Comparison of ENCODE assay signal across 2 cellular contexts in the genomic region with DNA sequence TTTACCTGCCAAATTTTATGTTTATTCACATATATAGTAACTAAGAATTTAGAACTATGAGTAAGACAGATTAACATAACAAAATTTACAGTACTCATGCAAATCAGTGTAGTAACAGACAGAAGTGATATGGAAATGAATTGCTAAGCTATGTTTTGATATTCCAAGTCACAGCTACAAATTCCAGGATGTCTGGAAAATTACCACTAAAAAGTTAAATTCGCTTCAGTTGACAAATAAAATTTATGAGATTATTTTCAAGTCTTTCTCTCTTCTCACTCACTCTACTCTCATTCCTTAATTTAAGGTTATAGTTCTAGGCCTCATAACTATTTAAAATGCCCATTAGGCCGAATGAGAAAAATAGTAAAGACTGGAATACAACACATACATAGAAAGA.
TF ChIP-seq lines count a peak whose summit lies in the region.

No MANE protein-coding gene starts in this region.

TF ChIP-seq in GM23338, 12 proteins besides CTCF, POLR2A, EP300 and RAD21 (continued from another document):
- TF ChIP-seq JUNB (IDR thresholded peaks at IDR 0.05; ENCODE audit: unreplicated experiment), result no peak

TF ChIP-seq in K562, 482 proteins besides CTCF, POLR2A, EP300 and RAD21 (continued from another document):
- no peak for TF ChIP-seq NCOA4 (IDR thresholded peaks at IDR 0.05; ENCODE audit: partially characterized antibody)
- TF ChIP-seq CBX8 (IDR thresholded peaks at IDR 0.05; ENCODE audit: borderline replicate concordance, extremely low read depth, low read depth, low read length, poor library complexity, severe bottlenecking), result no peak
- 0 out of 2 replicates have a peak, but pooled peaks have one; percentile 13 for TF ChIP-seq ZNF507 (tag; conservative IDR thresholded peaks at IDR 0.05)
- no peak for TF ChIP-seq DDX20 (tag; IDR thresholded peaks at IDR 0.05; ENCODE audit: low read depth)
- no peak for TF ChIP-seq ASH1L (IDR thresholded peaks at IDR 0.05; ENCODE audit: borderline replicate concordance, low read depth, partially characterized antibody)
- TF ChIP-seq POLR2H (tag; IDR thresholded peaks at IDR 0.05; ENCODE audit: low read depth), result peak; percentile 50
- TF ChIP-seq ZNF124 (CRISPR knock-in tag; IDR thresholded peaks at IDR 0.05), result no peak
- TF ChIP-seq, protein P1, sequence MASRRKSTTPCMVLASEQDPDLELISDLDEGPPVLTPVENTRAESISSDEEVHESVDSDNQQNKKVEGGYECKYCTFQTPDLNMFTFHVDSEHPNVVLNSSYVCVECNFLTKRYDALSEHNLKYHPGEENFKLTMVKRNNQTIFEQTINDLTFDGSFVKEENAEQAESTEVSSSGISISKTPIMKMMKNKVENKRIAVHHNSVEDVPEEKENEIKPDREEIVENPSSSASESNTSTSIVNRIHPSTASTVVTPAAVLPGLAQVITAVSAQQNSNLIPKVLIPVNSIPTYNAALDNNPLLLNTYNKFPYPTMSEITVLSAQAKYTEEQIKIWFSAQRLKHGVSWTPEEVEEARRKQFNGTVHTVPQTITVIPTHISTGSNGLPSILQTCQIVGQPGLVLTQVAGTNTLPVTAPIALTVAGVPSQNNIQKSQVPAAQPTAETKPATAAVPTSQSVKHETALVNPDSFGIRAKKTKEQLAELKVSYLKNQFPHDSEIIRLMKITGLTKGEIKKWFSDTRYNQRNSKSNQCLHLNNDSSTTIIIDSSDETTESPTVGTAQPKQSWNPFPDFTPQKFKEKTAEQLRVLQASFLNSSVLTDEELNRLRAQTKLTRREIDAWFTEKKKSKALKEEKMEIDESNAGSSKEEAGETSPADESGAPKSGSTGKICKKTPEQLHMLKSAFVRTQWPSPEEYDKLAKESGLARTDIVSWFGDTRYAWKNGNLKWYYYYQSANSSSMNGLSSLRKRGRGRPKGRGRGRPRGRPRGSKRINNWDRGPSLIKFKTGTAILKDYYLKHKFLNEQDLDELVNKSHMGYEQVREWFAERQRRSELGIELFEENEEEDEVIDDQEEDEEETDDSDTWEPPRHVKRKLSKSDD (conservative IDR thresholded peaks at IDR 0.05; ENCODE audit: low read length), result no peak
- no peak for TF ChIP-seq TRIM24 (IDR thresholded peaks at IDR 0.05)
- peak; percentile 40 for TF ChIP-seq FIP1L1 (IDR thresholded peaks at IDR 0.05; ENCODE audit: low read depth, low read length, poor library complexity, severe bottlenecking)
